ENCODE assay signal across 1 cellular context in genomic region chr4:109887071-109887470, GRCh38.
TF ChIP-seq lines count a peak whose summit lies in the region.

No MANE protein-coding gene starts in this region.

TF ChIP-seq in K562, 482 proteins besides CTCF, POLR2A, EP300 and RAD21:
- TF ChIP-seq MGA (IDR thresholded peaks at IDR 0.05) (peak; percentile 31; the same call in 1 of the 2 replicates), SMAD4 (CRISPR knock-in tag; conservative IDR thresholded peaks at IDR 0.05) (0 out of 2 replicates have a peak, but pooled peaks have one; percentile 31), ADNP (tag; IDR thresholded peaks at IDR 0.05) (no peak), L3MBTL2 (IDR thresholded peaks at IDR 0.05) (peak; percentile 14; the same call in 1 of the 2 replicates), CREB3 (tag; conservative IDR thresholded peaks at IDR 0.05; ENCODE audit: low read depth) (0 out of 2 replicates have a peak, but pooled peaks have one; percentile 36), GTF2A2 (tag; IDR thresholded peaks at IDR 0.05) (no peak)
